19 cellular contexts compared by ENCODE assay signal in genomic region chr14:103574104-103574503, GRCh38.
"Had no signal": no experiment of that assay in that cellular context is flagged by ENCODE, and none has a peak within 500 bp of the region (broad histone marks: within the 10 kb centered on the region; RNA-seq: fewer than 3 reads in every experiment).

No MANE protein-coding gene starts in this region.

- H3K27ac ChIP-seq: cardiac muscle cell, epithelial cell of prostate, thoracic aorta had no signal

- DNase-seq: activated CD4-positive, alpha-beta T cell treated with anti-CD3 and anti-CD28 coated beads, Interleukin-2, amount 10 ng/mL, durations not matched to agents 7 days and 5 days; activated CD8-positive, alpha-beta T cell treated with anti-CD3 and anti-CD28 coated beads, Interleukin-2, amount 10 ng/mL, durations not matched to agents 7 days and 5 days; activated naive CD4-positive, alpha-beta T cell treated with Interleukin-2 at 50 U/mL for 16 hours; activated naive CD8-positive, alpha-beta T cell treated with anti-CD3 and anti-CD28 coated beads, Interleukin-2, amount 10 ng/mL, durations not matched to agents 7 days and 5 days; activated T-cell treated with anti-CD3 and anti-CD28 coated beads, Interleukin-2, amount 50 U/mL, for 24 hours; amygdala; endodermal cell; head of caudate nucleus; occipital lobe; stimulated activated CD4-positive, alpha-beta T cell treated with anti-CD3 and anti-CD28 coated beads, Interleukin-15, amount 100 ng/mL, for 24 hours; stimulated activated CD4-positive, alpha-beta T cell treated with anti-CD3 and anti-CD28 coated beads, Interleukin-2, amount 100 ng/mL, for 48 hours; stomach; T1000 had no signal

- H3K27me3 ChIP-seq: cardiac muscle cell, stomach had no signal

- H3K9me3 ChIP-seq: stomach, thoracic aorta had no signal

- H3K4me3 ChIP-seq: cardiac muscle cell, skin epidermis, stomach, thoracic aorta had no signal

- ATAC-seq: activated CD4-positive, CD25-positive, alpha-beta regulatory T cell treated with anti-CD3 and anti-CD28 coated beads, Interleukin-2, amount 50 U/mL, for 24 hours; activated CD8-positive, alpha-beta T cell treated with anti-CD3 and anti-CD28 coated beads, Interleukin-2, amount 10 ng/mL, durations not matched to agents 7 days and 5 days; natural killer cell treated with Interleukin-12 subunit alpha and Interleukin-12 subunit beta and Interleukin-15 and Interleukin-18, amount 100 ng/mL, for 72 hours had no signal
